In genomic region chr2:231701456-231702373, GRCh38 we compare ENCODE assay signal across 1 cellular context.
TF ChIP-seq lines count a peak whose summit lies in the region.

No MANE protein-coding gene starts in this region.

TF ChIP-seq in HepG2, 621 proteins besides CTCF, POLR2A, EP300 and RAD21 (continued from another document and continues in another):
- TF ChIP-seq, protein P1, sequence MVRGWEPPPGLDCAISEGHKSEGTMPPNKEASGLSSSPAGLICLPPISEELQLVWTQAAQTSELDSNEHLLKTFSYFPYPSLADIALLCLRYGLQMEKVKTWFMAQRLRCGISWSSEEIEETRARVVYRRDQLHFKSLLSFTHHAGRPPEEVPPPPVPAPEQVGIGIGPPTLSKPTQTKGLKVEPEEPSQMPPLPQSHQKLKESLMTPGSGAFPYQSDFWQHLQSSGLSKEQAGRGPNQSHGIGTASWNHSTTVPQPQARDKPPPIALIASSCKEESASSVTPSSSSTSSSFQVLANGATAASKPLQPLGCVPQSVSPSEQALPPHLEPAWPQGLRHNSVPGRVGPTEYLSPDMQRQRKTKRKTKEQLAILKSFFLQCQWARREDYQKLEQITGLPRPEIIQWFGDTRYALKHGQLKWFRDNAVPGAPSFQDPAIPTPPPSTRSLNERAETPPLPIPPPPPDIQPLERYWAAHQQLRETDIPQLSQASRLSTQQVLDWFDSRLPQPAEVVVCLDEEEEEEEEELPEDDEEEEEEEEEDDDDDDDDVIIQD (CRISPR knock-in tag; IDR thresholded peaks at IDR 0.05; ENCODE audit: low read depth) = peak; percentile 34; the same call in 1 of the 2 replicates
- peak; percentile 39; the same call in 1 of the 2 replicates for TF ChIP-seq ZNF350 (CRISPR knock-in tag; IDR thresholded peaks at IDR 0.05; ENCODE audit: borderline replicate concordance, low read depth)
- peak; percentile 30; the same call in 1 of the 2 replicates for TF ChIP-seq ZNF44 (CRISPR knock-in tag; IDR thresholded peaks at IDR 0.05)
- peak; percentile 88 for TF ChIP-seq REPIN1 (CRISPR knock-in tag; IDR thresholded peaks at IDR 0.05; ENCODE audit: borderline replicate concordance, low read depth)
- 0 out of 2 replicates have a peak, but pooled peaks have one; percentile 24 for TF ChIP-seq BRD4 (CRISPR knock-in tag; IDR thresholded peaks at IDR 0.05)
- no peak for TF ChIP-seq ZNF260 (CRISPR knock-in tag; IDR thresholded peaks at IDR 0.05; ENCODE audit: borderline replicate concordance, low read depth)
- TF ChIP-seq SMYD3 (CRISPR knock-in tag; IDR thresholded peaks at IDR 0.05) = peak; percentile 69; the same call in 1 of the 2 replicates
- peak; percentile 57; the same call in 1 of the 2 replicates for TF ChIP-seq HOXA3 (CRISPR knock-in tag; IDR thresholded peaks at IDR 0.05)
- TF ChIP-seq SKIL (CRISPR knock-in tag; IDR thresholded peaks at IDR 0.05; ENCODE audit: borderline replicate concordance) = 0 out of 2 replicates have a peak, but pooled peaks have one; percentile 12
- no peak for TF ChIP-seq ZNF225 (CRISPR knock-in tag; IDR thresholded peaks at IDR 0.05)
- TF ChIP-seq ZNF558 (CRISPR knock-in tag; IDR thresholded peaks at IDR 0.05; ENCODE audit: borderline replicate concordance) = 0 out of 2 replicates have a peak, but pooled peaks have one; percentile 21
- TF ChIP-seq ASH2L (IDR thresholded peaks at IDR 0.05; ENCODE audit: insufficient read length, low read depth, low read length) = peak; percentile 25
- TF ChIP-seq ZNF296 (CRISPR knock-in tag; conservative IDR thresholded peaks at IDR 0.05) = peak; percentile 44; the same call in 1 of the 2 replicates
- TF ChIP-seq, protein P2, sequence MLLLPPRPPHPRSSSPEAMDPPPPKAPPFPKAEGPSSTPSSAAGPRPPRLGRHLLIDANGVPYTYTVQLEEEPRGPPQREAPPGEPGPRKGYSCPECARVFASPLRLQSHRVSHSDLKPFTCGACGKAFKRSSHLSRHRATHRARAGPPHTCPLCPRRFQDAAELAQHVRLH (CRISPR knock-in tag; IDR thresholded peaks at IDR 0.05; ENCODE audit: borderline replicate concordance, low read depth) = peak; percentile 41; the same call in 1 of the 2 replicates
- no peak for TF ChIP-seq NR2F6 (IDR thresholded peaks at IDR 0.05)
- 0 out of 2 replicates have a peak, but pooled peaks have one; percentile 4 for TF ChIP-seq NR2F6 (CRISPR knock-in tag; IDR thresholded peaks at IDR 0.05)
- no peak for TF ChIP-seq ZNF367 (CRISPR knock-in tag; IDR thresholded peaks at IDR 0.05; ENCODE audit: borderline replicate concordance)
- TF ChIP-seq DZIP1 (CRISPR knock-in tag; IDR thresholded peaks at IDR 0.05) = 0 out of 2 replicates have a peak, but pooled peaks have one; percentile 72
- peak; percentile 92 for TF ChIP-seq TMF1 (CRISPR knock-in tag; IDR thresholded peaks at IDR 0.05; ENCODE audit: low read depth)
- TF ChIP-seq ZNF598 (CRISPR knock-in tag; IDR thresholded peaks at IDR 0.05; ENCODE audit: borderline replicate concordance) = peak; percentile 70; the same call in 1 of the 2 replicates
- TF ChIP-seq, protein P3, sequence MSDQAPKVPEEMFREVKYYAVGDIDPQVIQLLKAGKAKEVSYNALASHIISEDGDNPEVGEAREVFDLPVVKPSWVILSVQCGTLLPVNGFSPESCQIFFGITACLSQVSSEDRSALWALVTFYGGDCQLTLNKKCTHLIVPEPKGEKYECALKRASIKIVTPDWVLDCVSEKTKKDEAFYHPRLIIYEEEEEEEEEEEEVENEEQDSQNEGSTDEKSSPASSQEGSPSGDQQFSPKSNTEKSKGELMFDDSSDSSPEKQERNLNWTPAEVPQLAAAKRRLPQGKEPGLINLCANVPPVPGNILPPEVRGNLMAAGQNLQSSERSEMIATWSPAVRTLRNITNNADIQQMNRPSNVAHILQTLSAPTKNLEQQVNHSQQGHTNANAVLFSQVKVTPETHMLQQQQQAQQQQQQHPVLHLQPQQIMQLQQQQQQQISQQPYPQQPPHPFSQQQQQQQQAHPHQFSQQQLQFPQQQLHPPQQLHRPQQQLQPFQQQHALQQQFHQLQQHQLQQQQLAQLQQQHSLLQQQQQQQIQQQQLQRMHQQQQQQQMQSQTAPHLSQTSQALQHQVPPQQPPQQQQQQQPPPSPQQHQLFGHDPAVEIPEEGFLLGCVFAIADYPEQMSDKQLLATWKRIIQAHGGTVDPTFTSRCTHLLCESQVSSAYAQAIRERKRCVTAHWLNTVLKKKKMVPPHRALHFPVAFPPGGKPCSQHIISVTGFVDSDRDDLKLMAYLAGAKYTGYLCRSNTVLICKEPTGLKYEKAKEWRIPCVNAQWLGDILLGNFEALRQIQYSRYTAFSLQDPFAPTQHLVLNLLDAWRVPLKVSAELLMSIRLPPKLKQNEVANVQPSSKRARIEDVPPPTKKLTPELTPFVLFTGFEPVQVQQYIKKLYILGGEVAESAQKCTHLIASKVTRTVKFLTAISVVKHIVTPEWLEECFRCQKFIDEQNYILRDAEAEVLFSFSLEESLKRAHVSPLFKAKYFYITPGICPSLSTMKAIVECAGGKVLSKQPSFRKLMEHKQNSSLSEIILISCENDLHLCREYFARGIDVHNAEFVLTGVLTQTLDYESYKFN (CRISPR knock-in tag; conservative IDR thresholded peaks at IDR 0.05) = 0 out of 2 replicates have a peak, but pooled peaks have one; percentile 6
- TF ChIP-seq ADNP (CRISPR knock-in tag; IDR thresholded peaks at IDR 0.05) = 0 out of 2 replicates have a peak, but pooled peaks have one; percentile 33
- TF ChIP-seq HNRNPK (IDR thresholded peaks at IDR 0.05; ENCODE audit: low read depth, low read length, poor library complexity, severe bottlenecking) = no peak
- TF ChIP-seq ZNF280B (CRISPR knock-in tag; IDR thresholded peaks at IDR 0.05; ENCODE audit: borderline replicate concordance) = peak; percentile 88; the same call in 1 of the 2 replicates
- peak; percentile 66; the same call in 1 of the 2 replicates for TF ChIP-seq SRY (CRISPR knock-in tag; IDR thresholded peaks at IDR 0.05)
- TF ChIP-seq, protein P4, sequence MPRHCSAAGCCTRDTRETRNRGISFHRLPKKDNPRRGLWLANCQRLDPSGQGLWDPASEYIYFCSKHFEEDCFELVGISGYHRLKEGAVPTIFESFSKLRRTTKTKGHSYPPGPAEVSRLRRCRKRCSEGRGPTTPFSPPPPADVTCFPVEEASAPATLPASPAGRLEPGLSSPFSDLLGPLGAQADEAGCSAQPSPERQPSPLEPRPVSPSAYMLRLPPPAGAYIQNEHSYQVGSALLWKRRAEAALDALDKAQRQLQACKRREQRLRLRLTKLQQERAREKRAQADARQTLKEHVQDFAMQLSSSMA (CRISPR knock-in tag; IDR thresholded peaks at IDR 0.05) = 0 out of 2 replicates have a peak, but pooled peaks have one; percentile 29
- TF ChIP-seq ZNF138 (CRISPR knock-in tag; IDR thresholded peaks at IDR 0.05; ENCODE audit: low read depth) = no peak
- no peak for TF ChIP-seq NFKBIZ (CRISPR knock-in tag; IDR thresholded peaks at IDR 0.05)
- TF ChIP-seq FLYWCH1 (CRISPR knock-in tag; IDR thresholded peaks at IDR 0.05) = no peak
- peak; percentile 92 for TF ChIP-seq MAX (IDR thresholded peaks at IDR 0.05)
- 0 out of 2 replicates have a peak, but pooled peaks have one; percentile 59 for TF ChIP-seq ZNF431 (CRISPR knock-in tag; IDR thresholded peaks at IDR 0.05; ENCODE audit: borderline replicate concordance, low read depth)
- TF ChIP-seq PHF8 (CRISPR knock-in tag; IDR thresholded peaks at IDR 0.05) = peak; percentile 67
- peak; percentile 54; the same call in 1 of the 2 replicates for TF ChIP-seq ZNF33B (CRISPR knock-in tag; IDR thresholded peaks at IDR 0.05)
- TF ChIP-seq, protein P5, sequence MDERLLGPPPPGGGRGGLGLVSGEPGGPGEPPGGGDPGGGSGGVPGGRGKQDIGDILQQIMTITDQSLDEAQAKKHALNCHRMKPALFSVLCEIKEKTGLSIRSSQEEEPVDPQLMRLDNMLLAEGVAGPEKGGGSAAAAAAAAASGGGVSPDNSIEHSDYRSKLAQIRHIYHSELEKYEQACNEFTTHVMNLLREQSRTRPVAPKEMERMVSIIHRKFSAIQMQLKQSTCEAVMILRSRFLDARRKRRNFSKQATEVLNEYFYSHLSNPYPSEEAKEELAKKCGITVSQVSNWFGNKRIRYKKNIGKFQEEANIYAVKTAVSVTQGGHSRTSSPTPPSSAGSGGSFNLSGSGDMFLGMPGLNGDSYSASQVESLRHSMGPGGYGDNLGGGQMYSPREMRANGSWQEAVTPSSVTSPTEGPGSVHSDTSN (CRISPR knock-in tag; IDR thresholded peaks at IDR 0.05) = no peak
- TF ChIP-seq CBFB (CRISPR knock-in tag; IDR thresholded peaks at IDR 0.05) = peak; percentile 31; the same call in 1 of the 2 replicates
- TF ChIP-seq ZBTB7B (CRISPR knock-in tag; IDR thresholded peaks at IDR 0.05) = peak; percentile 29
- no peak for TF ChIP-seq ZBTB8A (CRISPR knock-in tag; IDR thresholded peaks at IDR 0.05; ENCODE audit: borderline replicate concordance, low read depth)
- TF ChIP-seq SRSF1 (optimal IDR thresholded peaks at IDR 0.05; ENCODE audit: low read depth, low read length) = peak; percentile 52
- TF ChIP-seq REXO4 (CRISPR knock-in tag; IDR thresholded peaks at IDR 0.05; ENCODE audit: borderline replicate concordance) = no peak
- TF ChIP-seq ZBTB7A (CRISPR knock-in tag; IDR thresholded peaks at IDR 0.05) = peak; percentile 50
- no peak for TF ChIP-seq TEF (CRISPR knock-in tag; IDR thresholded peaks at IDR 0.05)
- 0 out of 2 replicates have a peak, but pooled peaks have one; percentile 34 for TF ChIP-seq IKZF5 (CRISPR knock-in tag; IDR thresholded peaks at IDR 0.05)
- peak; percentile 83 for TF ChIP-seq THAP11 (CRISPR knock-in tag; IDR thresholded peaks at IDR 0.05)
- peak; percentile 58; the same call in 1 of the 2 replicates for TF ChIP-seq MYC (CRISPR knock-in tag; IDR thresholded peaks at IDR 0.05; ENCODE audit: borderline replicate concordance)
